Comparison of ENCODE assay signal across 8 cellular contexts in the genomic region with DNA sequence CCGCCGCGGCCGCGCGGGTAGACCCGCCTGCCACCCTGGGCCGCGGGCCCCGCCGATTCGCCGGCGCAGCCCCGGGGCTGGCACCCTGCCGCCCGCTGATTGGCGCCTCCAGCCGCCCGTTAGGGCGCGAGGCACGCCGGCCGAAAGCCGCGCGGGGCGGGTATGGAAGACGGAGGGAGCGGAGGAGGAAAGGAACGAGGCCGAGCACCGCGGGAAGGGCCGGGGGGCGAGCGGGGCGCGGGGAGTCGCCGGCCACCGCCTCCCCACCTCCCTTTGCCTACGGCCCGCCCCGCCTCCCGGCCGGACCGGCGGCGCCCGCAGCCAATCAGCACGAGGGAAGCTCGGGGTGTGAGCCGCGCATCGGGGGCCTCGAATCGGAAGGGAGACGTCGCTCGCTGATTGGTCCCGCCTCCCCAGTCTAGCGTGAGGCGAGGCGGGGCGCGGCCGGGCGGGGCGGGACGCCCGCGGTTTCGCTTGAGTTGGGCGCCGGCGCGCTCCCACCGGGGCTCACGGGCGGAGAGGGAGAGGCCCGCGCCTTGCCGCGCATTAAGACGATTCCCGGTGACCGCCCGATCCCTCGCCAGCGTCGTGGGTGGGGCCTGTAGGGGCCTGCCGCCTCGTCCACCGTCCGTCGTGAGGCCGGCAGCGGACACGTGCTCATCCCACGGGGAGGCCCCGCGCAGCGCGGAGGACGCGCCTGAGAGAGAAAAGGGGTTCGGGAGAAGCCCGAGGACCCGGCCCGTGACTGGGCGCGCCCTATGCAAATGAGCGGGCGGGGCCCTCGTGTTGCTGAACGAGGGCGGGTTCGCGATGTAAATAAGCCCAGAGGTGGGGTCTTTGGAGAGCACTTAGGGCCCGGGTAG. TPM values are rescaled to one million over a fixed set of nuclear protein-coding genes. Genes with fewer than 3 reads are reported as not detected.
A peak's percentile ranks its signal among the peaks of the same experiment; 100 is the strongest.
DNase-seq lines count a peak whose midpoint lies in the region; ATAC-seq, FAIRE-seq and TF ChIP-seq lines count a peak whose summit lies in the region.

No MANE protein-coding gene starts in this region.

- H3K27me3 ChIP-seq in bronchial epithelial cell (ENCODE audit: control insufficient read depth, insufficient read depth, low read length), result no peaks in the 10 kb centered on the region

- peak overlapping the region; percentile 83 for H3K4me3 ChIP-seq in AG04449 (ENCODE audit: low read depth, low read length)
- peak overlapping the region; percentile 87 for H3K4me3 ChIP-seq in WI38 (ENCODE audit: low read depth, low read length)
- H3K4me3 ChIP-seq in bronchial epithelial cell (ENCODE audit: low read depth, low read length), result peak overlapping the region; percentile 87

- no peaks in the 10 kb centered on the region for H3K36me3 Mint-ChIP-seq in immature natural killer cell

- POLR2A ChIA-PET in AG04449 (lab: Yijun Ruan, JAX), result interaction anchor here (0.7 kb wide), 1 partner anchor 48 kb away, joined by 3 read pairs; no protein-coding TSS in a partner anchor

- peaks cover 9 to 15% (median 9%) of the 10 kb centered on the region in 3 donors for H3K27me3 Mint-ChIP-seq in immature natural killer cell (ENCODE audit: low read depth in 3 of 3)

- FAIRE-seq in bronchial epithelial cell (lab: Jason Lieb, UNC), result no peak

- peak overlapping the region; percentile 83 to 95 (median 88) for H3K27ac Mint-ChIP-seq in immature natural killer cell

- no peaks in the 10 kb centered on the region for H3K9me3 Mint-ChIP-seq in immature natural killer cell

- TF ChIP-seq CTCF in AG04449 (IDR thresholded peaks at IDR 0.05; ENCODE audit: insufficient read depth, low read length, missing control alignments) (no peak), WI38 (IDR thresholded peaks at IDR 0.05; ENCODE audit: low read depth, low read length) (no peak), bronchial epithelial cell (IDR thresholded peaks at IDR 0.05; ENCODE audit: insufficient read depth, low read length, severe bottlenecking) (no peak)

- peak; percentile 88 for ATAC-seq in GM18907 (IDR thresholded peaks at IDR 0.05; ENCODE audit: unreplicated experiment)
- ATAC-seq in HG03139 (IDR thresholded peaks at IDR 0.05; ENCODE audit: unreplicated experiment), result peak; percentile 69

- peaks cover 37 to 47% of the 10 kb centered on the region in 2 donors for H3K4me1 Mint-ChIP-seq in immature natural killer cell

- H3K4me3 Mint-ChIP-seq in immature natural killer cell, result peak overlapping the region; percentile 84 to 88 (median 85)

- no peaks in the 10 kb centered on the region for H3K36me3 ChIP-seq in bronchial epithelial cell (ENCODE audit: control insufficient read depth, insufficient read depth, low read length)

- CTCF ChIA-PET in AG04449 (lab: Yijun Ruan, JAX), result no interaction called here

- peak; percentile 45 for DNase-seq in AG04449 (ENCODE audit: low read depth, low spot score)
- DNase-seq in NCI-H2196 treated with DMSO at 0.1 percent for 48 hours (lab: John Stamatoyannopoulos, UW; ENCODE audit: unreplicated experiment), result peak; percentile 90
- peak; percentile 83 for DNase-seq in bronchial epithelial cell (ENCODE audit: low read depth)
- DNase-seq in immature natural killer cell, result peak; percentile 94 to 96 (median 94)
- DNase-seq in smooth muscle cell of the brain vasculature (ENCODE audit: low read depth, low spot score), result peak; percentile 89

RNA-seq across cellular contexts. Expression of gene SMAD2, which starts 0.6 kb away (rescaled TPM):
- 76.6 and 101 TPM in 2 replicates for total RNA-seq in bronchial epithelial cell
- polyA plus RNA-seq in immature natural killer cell, result 100 to 1,000 TPM in 2 of 3 donors, 10 to 100 TPM in 1; 81.4 to 123 (median 112) TPM

Comparison
In these comparisons a context has a peak if more than half of its experiments do, and no peak if none do; other contexts are left out.
1. Peak in every context shown above with its lines: DNase-seq, ATAC-seq and H3K4me3 ChIP-seq.